Comparison of ENCODE assay signal across 10 cellular contexts in the genomic region with DNA sequence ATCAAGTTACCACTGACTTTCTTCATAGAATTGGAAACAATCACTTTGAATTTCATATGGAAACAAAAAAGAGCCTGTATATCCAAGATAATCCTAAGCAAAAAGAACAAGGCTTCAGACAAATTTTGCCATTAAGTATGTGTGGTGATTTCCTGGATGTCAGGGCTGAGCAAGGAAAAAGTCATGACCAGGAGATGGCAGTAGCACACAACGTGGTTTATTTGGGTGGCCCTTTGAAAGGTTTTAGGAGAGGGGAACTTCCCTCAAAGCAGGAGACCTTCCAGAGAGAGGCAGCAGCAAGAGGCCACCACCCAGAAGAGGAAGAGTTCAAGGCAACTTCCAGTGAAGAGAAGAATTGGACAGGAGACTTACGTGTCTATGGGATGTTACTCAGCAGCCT. TPM values are rescaled to one million over a fixed set of nuclear protein-coding genes. Genes with fewer than 3 reads are reported as not detected.
DNase-seq lines count a peak whose midpoint lies in the region; ATAC-seq lines count a peak whose summit lies in the region.
"Had no signal": no experiment of that assay in that cellular context is flagged by ENCODE, and none has a peak within 500 bp of the region (broad histone marks: within the 10 kb centered on the region; RNA-seq: fewer than 3 reads in every experiment).

No MANE protein-coding gene starts in this region.

- ATAC-seq in HG02852 (IDR thresholded peaks at IDR 0.05; ENCODE audit: unreplicated experiment), result peak; percentile 62
- ATAC-seq in HG02571 (IDR thresholded peaks at IDR 0.05; ENCODE audit: unreplicated experiment), result no peak
- ATAC-seq: mucosa of descending colon had no signal

- H3K36me3 ChIP-seq in mesendoderm (ENCODE audit: control insufficient read depth, insufficient read depth, low read length), result no peaks in the 10 kb centered on the region
- H3K36me3 ChIP-seq: BLaER1 had no signal

- H3K4me3 Mint-ChIP-seq in activated CD4-positive, alpha-beta memory T cell treated with anti-CD3 and anti-CD28 coated beads, Interleukin-2, amount 10 ng/mL, durations not matched to agents 7 days and 5 days, result no peak overlapping the region

- POLR2A ChIA-PET in activated CD4-positive, alpha-beta memory T cell treated with anti-CD3 and anti-CD28 coated beads, Interleukin-2, amount 10 ng/mL, durations not matched to agents 7 days and 5 days (lab: Charles Lee), result no interaction called here

- H3K4me1 Mint-ChIP-seq in activated CD4-positive, alpha-beta memory T cell treated with anti-CD3 and anti-CD28 coated beads, Interleukin-2, amount 10 ng/mL, durations not matched to agents 7 days and 5 days, result peaks cover 1% of the 10 kb centered on the region

- no peak overlapping the region for H3K18ac ChIP-seq in mesendoderm (ENCODE audit: low read length)

- no peak overlapping the region for H3K4me3 ChIP-seq in mesendoderm (ENCODE audit: low read length)
- H3K4me3 ChIP-seq: BLaER1, mucosa of descending colon had no signal

- no peaks in the 10 kb centered on the region for H3K9me3 Mint-ChIP-seq in activated CD4-positive, alpha-beta memory T cell treated with anti-CD3 and anti-CD28 coated beads, Interleukin-2, amount 10 ng/mL, durations not matched to agents 7 days and 5 days

- no CpG with 5 or more reads among the region's 2 CpGs for WGBS in mesendoderm (ENCODE audit: extremely low coverage, insufficient coverage, low lambda C conversion rate)

- no peaks in the 10 kb centered on the region for H3K79me2 ChIP-seq in mesendoderm (ENCODE audit: control insufficient read depth, insufficient read depth, low read length)

- H2AK5ac ChIP-seq in mesendoderm (ENCODE audit: low read length), result no peak overlapping the region

- H4K5ac ChIP-seq in mesendoderm (ENCODE audit: low read length), result no peak overlapping the region

- CTCF ChIA-PET in activated CD4-positive, alpha-beta memory T cell treated with anti-CD3 and anti-CD28 coated beads, Interleukin-2, amount 10 ng/mL, durations not matched to agents 7 days and 5 days (lab: Charles Lee), result no interaction called here

- no peak overlapping the region for H2BK120ac ChIP-seq in mesendoderm (ENCODE audit: low read depth, low read length)

- no peaks in the 10 kb centered on the region for H3K4me1 ChIP-seq in mesendoderm (ENCODE audit: control insufficient read depth, low read depth, low read length)
- H3K4me1 ChIP-seq: BLaER1 had no signal

- H3K36me3 Mint-ChIP-seq in activated CD4-positive, alpha-beta memory T cell treated with anti-CD3 and anti-CD28 coated beads, Interleukin-2, amount 10 ng/mL, durations not matched to agents 7 days and 5 days (ENCODE audit: low read depth), result no peaks in the 10 kb centered on the region

- no peak overlapping the region for H3K4me2 ChIP-seq in mesendoderm (ENCODE audit: low read length)
- H3K4me2 ChIP-seq: BLaER1 had no signal

- H3K4ac ChIP-seq in mesendoderm (ENCODE audit: low read depth, low read length), result no peak overlapping the region

- H3K27ac Mint-ChIP-seq in activated CD4-positive, alpha-beta memory T cell treated with anti-CD3 and anti-CD28 coated beads, Interleukin-2, amount 10 ng/mL, durations not matched to agents 7 days and 5 days, result no peak overlapping the region

- no peak overlapping the region for H3K27ac ChIP-seq in mesendoderm (ENCODE audit: low read depth, low read length)
- H3K27ac ChIP-seq: BLaER1 had no signal

- no peak overlapping the region for H3K9ac ChIP-seq in mesendoderm (ENCODE audit: low read length)
- H3K9ac ChIP-seq: BLaER1 had no signal

- no peaks in the 10 kb centered on the region for H3K27me3 ChIP-seq in mesendoderm (ENCODE audit: insufficient read depth, low read length, poor library complexity)

- no peak overlapping the region for H4K8ac ChIP-seq in mesendoderm (ENCODE audit: low read depth, low read length)

- H2BK15ac ChIP-seq in mesendoderm (replicated peaks; ENCODE audit: low read depth), result no peak overlapping the region

- H3K23ac ChIP-seq in mesendoderm (ENCODE audit: low read length), result no peak overlapping the region

- DNase-seq in NCI-H1105 (lab: John Stamatoyannopoulos, UW), result peak; percentile 3
- DNase-seq in NCI-H1105 treated with DMSO at 0.1 percent for 48 hours (lab: John Stamatoyannopoulos, UW), result no peak
- peak; percentile 18 for DNase-seq in activated CD4-positive, alpha-beta memory T cell treated with anti-CD3 and anti-CD28 coated beads, Interleukin-2, amount 10 ng/mL, durations not matched to agents 7 days and 5 days
- peak; percentile 43 for DNase-seq in mesendoderm
- no peak for DNase-seq in C1 segment of cervical spinal cord (lab: John Stamatoyannopoulos, UW)
- DNase-seq in activated CD4-positive, CD25-positive, alpha-beta regulatory T cell treated with anti-CD3 and anti-CD28 coated beads, Interleukin-2, amount 50 U/mL, for 72 hours, result no peak

- peak overlapping the region; percentile 15 for H3K56ac ChIP-seq in mesendoderm (ENCODE audit: low read length)

- no peaks in the 10 kb centered on the region for H3K27me3 Mint-ChIP-seq in activated CD4-positive, alpha-beta memory T cell treated with anti-CD3 and anti-CD28 coated beads, Interleukin-2, amount 10 ng/mL, durations not matched to agents 7 days and 5 days

- no peak overlapping the region for H2BK5ac ChIP-seq in mesendoderm (ENCODE audit: low read length)

- no peaks in the 10 kb centered on the region for H3K79me1 ChIP-seq in mesendoderm (ENCODE audit: low read length)

RNA-seq across cellular contexts. Expression of a gene that starts 18.1 kb away (rescaled TPM):
- total RNA-seq in activated CD4-positive, alpha-beta memory T cell treated with anti-CD3 and anti-CD28 coated beads, Interleukin-2, amount 10 ng/mL, durations not matched to agents 7 days and 5 days, result 1 to 10 TPM; 5.5 to 5.9 TPM
- 3.7 TPM for polyA plus RNA-seq in mesendoderm (2013, experiment 1 of 2)
- polyA plus RNA-seq in mesendoderm (2013, experiment 2 of 2), result 3.6 TPM

Comparison
In these comparisons a context has a peak if more than half of its experiments do, and no peak if none do; other contexts are left out.
1. DNase-seq: peak in NCI-H1105 (single experiment), activated CD4-positive, alpha-beta memory T cell treated with anti-CD3 and anti-CD28 coated beads, Interleukin-2, amount 10 ng/mL, durations not matched to agents 7 days and 5 days (single experiment) and mesendoderm (single experiment); none in NCI-H1105 treated with DMSO at 0.1 percent for 48 hours (single experiment), C1 segment of cervical spinal cord (0 of 14) and activated CD4-positive, CD25-positive, alpha-beta regulatory T cell treated with anti-CD3 and anti-CD28 coated beads, Interleukin-2, amount 50 U/mL, for 72 hours (single experiment).